15 cellular contexts compared by ENCODE assay signal in the genomic region with DNA sequence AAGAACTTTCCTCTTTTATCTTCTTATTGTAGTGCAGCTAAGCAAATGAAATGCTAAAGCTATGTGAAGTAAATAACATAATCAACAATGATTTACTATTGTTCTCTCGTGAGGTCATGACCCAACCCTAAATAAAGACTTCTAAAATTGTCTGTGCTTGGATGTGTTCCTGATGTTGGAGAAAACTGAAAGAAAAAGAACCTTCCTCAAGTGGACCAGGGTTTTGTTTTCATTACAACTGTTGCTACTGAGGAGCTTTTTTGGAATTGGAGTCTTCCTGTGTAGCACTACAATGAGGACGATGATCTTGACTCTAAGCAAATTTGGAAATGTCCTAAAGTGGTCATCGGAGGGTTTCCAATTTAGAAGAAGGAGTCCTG. TPM values are rescaled to one million over a fixed set of nuclear protein-coding genes. Genes with fewer than 3 reads are reported as not detected.
A peak's percentile ranks its signal among the peaks of the same experiment; 100 is the strongest.
DNase-seq lines count a peak whose midpoint lies in the region; ATAC-seq, FAIRE-seq and TF ChIP-seq lines count a peak whose summit lies in the region.
"Had no signal": no experiment of that assay in that cellular context is flagged by ENCODE, and none has a peak within 500 bp of the region (broad histone marks: within the 10 kb centered on the region; RNA-seq: fewer than 3 reads in every experiment).

No MANE protein-coding gene starts in this region.

- 74% methylated on average over 3 of the region's 3 CpGs for WGBS in esophagus muscularis mucosa

- no peak for TF ChIP-seq EP300 in esophagus muscularis mucosa (IDR thresholded peaks at IDR 0.05)

- no peak overlapping the region for H3K9ac ChIP-seq in kidney (ENCODE audit: low read length in 2 of 2)

- TF ChIP-seq POLR2A in esophagus muscularis mucosa (IDR thresholded peaks at IDR 0.05; ENCODE audit: low read depth) = no peak

- no peaks in the 10 kb centered on the region for H3K27me3 ChIP-seq in left ventricle myocardium inferior (ENCODE audit: low read depth)
- peaks cover 0 to 9% (median 0%) of the 10 kb centered on the region in 4 donors for H3K27me3 ChIP-seq in esophagus muscularis mucosa

- peak overlapping the region; percentile 48 for H3K27ac Mint-ChIP-seq in activated naive CD8-positive, alpha-beta T cell

- no peaks in the 10 kb centered on the region for H3K9me3 ChIP-seq in left ventricle myocardium inferior (replicated peaks)
- no peaks in the 10 kb centered on the region for H3K9me3 ChIP-seq in kidney (ENCODE audit: control insufficient read depth in 1 of 2, low read length in 2 of 2)
- no peaks in the 10 kb centered on the region for H3K9me3 ChIP-seq in esophagus muscularis mucosa
- H3K9me3 ChIP-seq: lower lobe of right lung had no signal

- intact Hi-C loops in left ventricle myocardium inferior (cut with micrococcal nuclease) = no loop called here
- intact Hi-C loops in cardiac septum (cut with DNase I) = no loop called here
- intact Hi-C loops in kidney (cut with DNase I) = no loop called here
- intact Hi-C loops in esophagus muscularis mucosa (cut with DNase I) = no loop called here

- no peak for DNase-seq in left ventricle myocardium inferior
- no peak for DNase-seq in cardiac septum (ENCODE audit: low spot score)
- DNase-seq in kidney = no peak
- DNase-seq in esophagus muscularis mucosa (ENCODE audit: extremely low spot score) = no peak
- DNase-seq in COLO829 (ENCODE audit: low spot score) = no peak
- DNase-seq: anterior cingulate cortex; effector CD8-positive, alpha-beta T cell; glutamatergic neuron; lower lobe of right lung; NCI-H446 treated with DMSO at 0.1 percent for 48 hours; T-helper 9 cell had no signal

- no peak for ATAC-seq in GM21390 (IDR thresholded peaks at IDR 0.05; ENCODE audit: unreplicated experiment)
- ATAC-seq in HG03565 (IDR thresholded peaks at IDR 0.05; ENCODE audit: unreplicated experiment) = no peak

- TF ChIP-seq CTCF in left ventricle myocardium inferior (IDR thresholded peaks at IDR 0.05; ENCODE audit: borderline replicate concordance) = no peak
- TF ChIP-seq CTCF in kidney (IDR thresholded peaks at IDR 0.05; ENCODE audit: borderline replicate concordance, extremely low read depth, insufficient read depth) = no peak
- TF ChIP-seq CTCF in esophagus muscularis mucosa (IDR thresholded peaks at IDR 0.05) = no peak

- peaks cover 86% of the 10 kb centered on the region for H3K4me1 Mint-ChIP-seq in activated naive CD8-positive, alpha-beta T cell (ENCODE audit: low read depth)

- H3K27ac ChIP-seq in left ventricle myocardium inferior (replicated peaks) (peak overlapping the region; percentile 41), kidney (ENCODE audit: low read depth in 2 of 2, low read length in 2 of 2) (peak overlapping the region in 1 of 2 donors; percentile 44), esophagus muscularis mucosa (replicated peaks in 1 of 4) (no peak overlapping the region)

- peaks cover 40% of the 10 kb centered on the region for H3K36me3 Mint-ChIP-seq in activated naive CD8-positive, alpha-beta T cell

- H3K27me3 Mint-ChIP-seq in activated naive CD8-positive, alpha-beta T cell = no peaks in the 10 kb centered on the region

- H3K36me3 ChIP-seq in left ventricle myocardium inferior (no peaks in the 10 kb centered on the region), kidney (ENCODE audit: control insufficient read depth in 1 of 2, insufficient read depth in 2 of 2, low read length in 2 of 2) (no peaks in the 10 kb centered on the region), esophagus muscularis mucosa (no peaks in the 10 kb centered on the region)
- H3K36me3 ChIP-seq: lower lobe of right lung had no signal

- H3K4me3 Mint-ChIP-seq in activated naive CD8-positive, alpha-beta T cell = peak overlapping the region; percentile 76

- H3K4me1 ChIP-seq in left ventricle myocardium inferior = peaks cover 21% of the 10 kb centered on the region
- H3K4me1 ChIP-seq in kidney (ENCODE audit: control insufficient read depth in 1 of 2, insufficient read depth in 1 of 2, low read depth in 1 of 2, low read length in 2 of 2) = peaks cover 0 to 5% of the 10 kb centered on the region in 2 donors
- peaks cover 0 to 9% (median 5%) of the 10 kb centered on the region in 4 donors for H3K4me1 ChIP-seq in esophagus muscularis mucosa

- no peak overlapping the region for H3K4me3 ChIP-seq in left ventricle myocardium inferior
- peak overlapping the region; percentile 1 to 9 for H3K4me3 ChIP-seq in kidney (ENCODE audit: low read length in 2 of 2)
- H3K4me3 ChIP-seq in esophagus muscularis mucosa = no peak overlapping the region
- H3K4me3 ChIP-seq: lower lobe of right lung had no signal

- no peak for FAIRE-seq in kidney (lab: Jason Lieb, UNC)
- FAIRE-seq: G401.6 had no signal

- H3K9me3 Mint-ChIP-seq in activated naive CD8-positive, alpha-beta T cell (ENCODE audit: low read depth) = no peaks in the 10 kb centered on the region

RNA-seq across cellular contexts. Expression of gene SUPT3H, which starts 59.7 kb away (rescaled TPM):
- total RNA-seq in left ventricle myocardium inferior (2.6 TPM), cardiac septum (6.2 TPM), kidney (10.1 TPM), esophagus muscularis mucosa (10 to 100 TPM in 2 of 4 donors, 1 to 10 TPM in 2; 5.1 to 13.3 (median 9.9) TPM)
- polyA plus RNA-seq in kidney (ENCODE audit: insufficient read depth, low read depth, low replicate concordance) = 12.5 TPM

Comparison
In these comparisons a context has a peak if more than half of its experiments do, and no peak if none do; other contexts are left out.
1. H3K4me3 ChIP-seq: peak in kidney (2 of 2); none in left ventricle myocardium inferior (single experiment) and esophagus muscularis mucosa (0 of 4).